ENCODE assay signal across 1 cellular context in the genomic region with DNA sequence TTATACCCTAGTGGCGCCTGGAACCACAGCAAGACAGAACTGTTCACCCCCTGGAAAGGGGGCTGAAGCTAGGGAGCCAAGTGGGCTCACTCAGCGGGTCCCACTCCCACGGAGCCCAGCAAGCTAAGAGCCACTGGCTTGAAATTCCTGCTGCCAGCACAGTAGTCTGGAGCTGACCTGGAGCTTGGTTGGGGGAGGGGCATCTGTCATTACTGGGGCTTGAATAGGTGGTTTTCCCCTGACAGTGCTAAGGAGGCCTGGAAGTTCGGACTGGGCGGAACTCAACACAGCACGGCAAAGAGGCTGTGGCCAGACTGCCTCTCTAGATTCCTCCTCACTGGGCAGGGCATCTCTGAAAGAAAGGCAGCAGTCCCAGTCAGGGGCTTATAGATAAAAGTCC.
TF ChIP-seq lines count a peak whose summit lies in the region.

No MANE protein-coding gene starts in this region.

TF ChIP-seq in WTC11, 78 proteins besides CTCF, POLR2A, EP300 and RAD21 (continued from another document):
- TF ChIP-seq MXD4 (CRISPR knock-in tag; IDR thresholded peaks at IDR 0.05; ENCODE audit: borderline replicate concordance) (no peak), FOXJ3 (CRISPR knock-in tag; IDR thresholded peaks at IDR 0.05; ENCODE audit: borderline replicate concordance) (no peak), AFF4 (CRISPR knock-in tag; IDR thresholded peaks at IDR 0.05; ENCODE audit: borderline replicate concordance) (no peak), GRHL2 (CRISPR knock-in tag; IDR thresholded peaks at IDR 0.05; ENCODE audit: insufficient replicate concordance, severe bottlenecking) (no peak), ZNF416 (CRISPR knock-in tag; IDR thresholded peaks at IDR 0.05) (no peak), ZNF232 (CRISPR knock-in tag; IDR thresholded peaks at IDR 0.05) (no peak)
- TF ChIP-seq, protein P1, sequence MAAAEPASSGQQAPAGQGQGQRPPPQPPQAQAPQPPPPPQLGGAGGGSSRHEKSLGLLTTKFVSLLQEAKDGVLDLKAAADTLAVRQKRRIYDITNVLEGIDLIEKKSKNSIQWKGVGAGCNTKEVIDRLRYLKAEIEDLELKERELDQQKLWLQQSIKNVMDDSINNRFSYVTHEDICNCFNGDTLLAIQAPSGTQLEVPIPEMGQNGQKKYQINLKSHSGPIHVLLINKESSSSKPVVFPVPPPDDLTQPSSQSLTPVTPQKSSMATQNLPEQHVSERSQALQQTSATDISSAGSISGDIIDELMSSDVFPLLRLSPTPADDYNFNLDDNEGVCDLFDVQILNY (CRISPR knock-in tag; IDR thresholded peaks at IDR 0.05), result no peak
TF ChIP-seq in WTC11: peak in this region for 0.
